ENCODE assay signal across 8 cellular contexts in genomic region chr4:114659386-114660008, GRCh38.
DNase-seq lines count a peak whose midpoint lies in the region; TF ChIP-seq lines count a peak whose summit lies in the region.

No MANE protein-coding gene starts in this region.

- no peak overlapping the region for H3K27ac ChIP-seq in HEK293 (ENCODE audit: extremely low read depth, low read depth, low read length)
- H3K27ac ChIP-seq in SJSA1 = no peak overlapping the region

- CTCF ChIA-PET in HEK293 (lab: Yijun Ruan, JAX) = interaction anchor here (0.6 to 1.9 kb wide), 13 partner anchors 14 to 1382 kb away, joined by 3 to 10 read pairs (median 3); no protein-coding TSS in a partner anchor

- H3K4me2 ChIP-seq in Loucy (ENCODE audit: low read depth, low read length, poor library complexity, severe bottlenecking) = no peak overlapping the region

- H3K4me3 ChIP-seq in GM12864 (ENCODE audit: low read depth, low read length) (no peak overlapping the region), HEK293 (ENCODE audit: low read depth, low read length) (no peak overlapping the region), Loucy (ENCODE audit: low read length, poor library complexity, severe bottlenecking) (no peak overlapping the region), SJSA1 (no peak overlapping the region), cardiac fibroblast (replicated peaks in 1 of 2; ENCODE audit: low read depth in 2 of 2, low read length in 2 of 2) (no peak overlapping the region)

- POLR2A ChIA-PET in HEK293 (lab: Yijun Ruan, JAX) = no interaction called here

- no peaks in the 10 kb centered on the region for H4K20me1 ChIP-seq in Loucy (ENCODE audit: insufficient read depth, low read length, poor library complexity, severe bottlenecking)

- H2AFZ ChIP-seq in Loucy (ENCODE audit: low read length) = no peak overlapping the region

- TF ChIP-seq CTCF in GM12864 (IDR thresholded peaks at IDR 0.05; ENCODE audit: low read depth, low read length, missing control alignments) = peak; percentile 83
- peak; percentile 54 for TF ChIP-seq CTCF in HEK293 (tag by site-specific recombination; IDR thresholded peaks at IDR 0.05)
- TF ChIP-seq CTCF in Loucy (conservative IDR thresholded peaks at IDR 0.05; ENCODE audit: low read length) = peak; percentile 96
- peak; percentile 84 for TF ChIP-seq CTCF in cardiac fibroblast (IDR thresholded peaks at IDR 0.05; ENCODE audit: low read depth, low read length)

- peaks cover 3% of the 10 kb centered on the region; the same call in 1 of the 2 replicates for H3K4me1 ChIP-seq in HEK293 (ENCODE audit: control insufficient read depth, insufficient read depth, low read length)
- H3K4me1 ChIP-seq in Loucy (ENCODE audit: insufficient read depth, low read length, poor library complexity, severe bottlenecking) = no peaks in the 10 kb centered on the region
- no peaks in the 10 kb centered on the region for H3K4me1 ChIP-seq in SJSA1 (replicated peaks)

- H3K36me3 ChIP-seq in HEK293 (ENCODE audit: control insufficient read depth in 2 of 2, insufficient read depth in 1 of 2, low read length in 2 of 2) (no peaks in the 10 kb centered on the region), Loucy (ENCODE audit: insufficient read depth, low read length) (no peaks in the 10 kb centered on the region), SJSA1 (no peaks in the 10 kb centered on the region)

- no peaks in the 10 kb centered on the region for H3K79me2 ChIP-seq in Loucy (ENCODE audit: insufficient read depth, low read length)

- H3K9ac ChIP-seq in Loucy (ENCODE audit: low read depth, low read length, poor library complexity, severe bottlenecking) = no peak overlapping the region

- no peaks in the 10 kb centered on the region for H3K9me2 ChIP-seq in Loucy (replicated peaks; ENCODE audit: low read depth, low read length)

- DNase-seq in A172 (ENCODE audit: low spot score) (peak; percentile 67), GM12864 (ENCODE audit: low read depth) (peak; percentile 40), SJSA1 (ENCODE audit: low read depth in 1 of 2, low spot score in 2 of 2) (peak; percentile 22 to 50), cardiac fibroblast (ENCODE audit: low read depth in 2 of 2) (peak; percentile 71 to 78), kidney glomerular epithelial cell (lab: John Stamatoyannopoulos, UW) (peak; percentile 75)
- DNase-seq in stimulated activated CD8-positive, alpha-beta memory T cell treated with anti-CD3 and anti-CD28 coated beads, Interleukin-4, amount 100 ng/mL, for 48 hours = peak; percentile 45

- H3K27me3 ChIP-seq in Loucy (ENCODE audit: insufficient read depth, low read length, poor library complexity, severe bottlenecking) = no peaks in the 10 kb centered on the region
- no peaks in the 10 kb centered on the region for H3K27me3 ChIP-seq in SJSA1 (replicated peaks)

- H3K9me3 ChIP-seq in HEK293 (ENCODE audit: control insufficient read depth, insufficient read depth, low read depth, low read length) (no peaks in the 10 kb centered on the region), Loucy (ENCODE audit: insufficient read depth, low read depth, low read length) (no peaks in the 10 kb centered on the region), SJSA1 (replicated peaks) (no peaks in the 10 kb centered on the region)

- H3F3A ChIP-seq in Loucy (ENCODE audit: low read depth) = no peaks in the 10 kb centered on the region

TF ChIP-seq in HEK293, 187 proteins besides CTCF, POLR2A, EP300 and RAD21:
- TF ChIP-seq ZNF654 (tag by site-specific recombination; IDR thresholded peaks at IDR 0.05; ENCODE audit: low read depth) (peak; percentile 72), ZNF488 (tag by site-specific recombination; IDR thresholded peaks at IDR 0.05) (no peak)
